ENCODE assay signal across 13 cellular contexts in the genomic region with DNA sequence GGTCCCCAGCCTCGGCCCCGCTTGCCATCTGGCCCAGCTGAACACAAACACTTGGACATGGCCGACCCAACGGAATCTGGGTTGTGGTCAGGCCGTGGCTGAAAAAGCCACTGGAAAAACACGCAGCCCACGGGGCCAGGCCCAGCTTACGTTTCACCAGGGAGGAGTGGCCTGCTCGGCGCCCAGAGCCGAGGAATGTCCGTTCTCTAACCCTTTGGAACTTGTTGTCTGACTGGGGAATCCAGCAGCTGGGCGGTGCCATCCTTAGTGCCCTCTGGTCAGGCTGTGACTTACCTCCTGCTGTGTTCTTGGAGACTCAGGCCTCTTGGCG. TPM values are rescaled to one million over a fixed set of nuclear protein-coding genes. Genes with fewer than 3 reads are reported as not detected.
"Had no signal": no experiment of that assay in that cellular context is flagged by ENCODE, and none has a peak within 500 bp of the region (broad histone marks: within the 10 kb centered on the region; RNA-seq: fewer than 3 reads in every experiment).

No MANE protein-coding gene starts in this region.

- ATAC-seq: activated CD4-positive, CD25-positive, alpha-beta regulatory T cell treated with anti-CD3 and anti-CD28 coated beads, Interleukin-2, amount 50 U/mL, for 24 hours; activated T-cell treated with anti-CD3 and anti-CD28 coated beads, Interleukin-2, amount 50 U/mL, for 4 hours; body of pancreas; naive thymus-derived CD8-positive, alpha-beta T cell; right lobe of liver had no signal

- H3K4me3 ChIP-seq: body of pancreas, psoas muscle, right lobe of liver, testis had no signal

- H3K4me1 ChIP-seq: body of pancreas, psoas muscle, right lobe of liver, testis had no signal

- H3K36me3 ChIP-seq: right lobe of liver had no signal

- DNase-seq: activated T-cell treated with anti-CD3 and anti-CD28 coated beads, Interleukin-2, amount 50 U/mL, for 4 hours; body of pancreas; central memory CD4-positive, alpha-beta T cell; naive thymus-derived CD8-positive, alpha-beta T cell; nucleus accumbens; psoas muscle; right lobe of liver; stimulated activated CD4-positive, alpha-beta T cell treated with anti-CD3 and anti-CD28 coated beads, Interleukin-2, amount 100 ng/mL, for 48 hours; stimulated activated CD8-positive, alpha-beta memory T cell treated with anti-CD3 and anti-CD28 coated beads, Interleukin-4, amount 100 ng/mL, for 48 hours; SW 1271; testis had no signal

- H3K27ac ChIP-seq: body of pancreas, psoas muscle, right lobe of liver, testis had no signal

- H3K27me3 ChIP-seq: body of pancreas, right lobe of liver, testis had no signal

- H3K9me3 ChIP-seq: body of pancreas, psoas muscle, right lobe of liver, testis had no signal

RNA-seq across cellular contexts. Expression of a gene that starts 13.8 kb away (rescaled TPM):
- total RNA-seq: lung microvascular endothelial cell, psoas muscle had no signal
